1 cellular context compared by ENCODE assay signal in the genomic region with DNA sequence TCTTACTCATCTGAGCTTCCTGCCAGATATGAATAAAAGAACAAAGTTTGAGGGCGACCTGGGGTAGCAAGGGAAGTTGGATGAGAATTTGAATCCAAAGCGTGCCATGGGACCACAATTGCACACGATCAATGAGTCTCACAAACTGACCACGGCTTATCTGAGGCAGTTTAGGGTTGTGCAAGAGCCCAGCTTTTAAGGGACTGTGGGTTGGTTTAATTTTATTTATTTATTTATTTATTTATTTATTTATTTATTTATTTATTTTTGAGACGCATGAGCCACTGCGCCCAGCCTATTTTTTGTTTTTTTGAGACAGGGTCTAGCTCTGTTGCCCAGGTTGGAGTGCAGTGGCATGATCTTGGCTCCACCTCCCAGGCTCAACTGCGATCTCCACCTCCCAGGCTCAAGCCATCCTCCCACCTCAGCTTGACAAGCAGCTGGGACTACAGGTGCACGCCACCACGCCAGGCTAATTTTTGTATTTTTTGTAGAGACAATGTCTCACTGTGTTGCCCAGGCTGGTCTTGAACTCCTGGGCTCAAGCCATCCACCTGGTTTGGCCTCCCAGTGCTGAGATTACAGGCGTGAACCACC.
TF ChIP-seq lines count a peak whose summit lies in the region.

No MANE protein-coding gene starts in this region.

TF ChIP-seq in liver, 16 proteins besides CTCF, POLR2A, EP300 and RAD21 (continued from another document):
- TF ChIP-seq, protein P1, sequence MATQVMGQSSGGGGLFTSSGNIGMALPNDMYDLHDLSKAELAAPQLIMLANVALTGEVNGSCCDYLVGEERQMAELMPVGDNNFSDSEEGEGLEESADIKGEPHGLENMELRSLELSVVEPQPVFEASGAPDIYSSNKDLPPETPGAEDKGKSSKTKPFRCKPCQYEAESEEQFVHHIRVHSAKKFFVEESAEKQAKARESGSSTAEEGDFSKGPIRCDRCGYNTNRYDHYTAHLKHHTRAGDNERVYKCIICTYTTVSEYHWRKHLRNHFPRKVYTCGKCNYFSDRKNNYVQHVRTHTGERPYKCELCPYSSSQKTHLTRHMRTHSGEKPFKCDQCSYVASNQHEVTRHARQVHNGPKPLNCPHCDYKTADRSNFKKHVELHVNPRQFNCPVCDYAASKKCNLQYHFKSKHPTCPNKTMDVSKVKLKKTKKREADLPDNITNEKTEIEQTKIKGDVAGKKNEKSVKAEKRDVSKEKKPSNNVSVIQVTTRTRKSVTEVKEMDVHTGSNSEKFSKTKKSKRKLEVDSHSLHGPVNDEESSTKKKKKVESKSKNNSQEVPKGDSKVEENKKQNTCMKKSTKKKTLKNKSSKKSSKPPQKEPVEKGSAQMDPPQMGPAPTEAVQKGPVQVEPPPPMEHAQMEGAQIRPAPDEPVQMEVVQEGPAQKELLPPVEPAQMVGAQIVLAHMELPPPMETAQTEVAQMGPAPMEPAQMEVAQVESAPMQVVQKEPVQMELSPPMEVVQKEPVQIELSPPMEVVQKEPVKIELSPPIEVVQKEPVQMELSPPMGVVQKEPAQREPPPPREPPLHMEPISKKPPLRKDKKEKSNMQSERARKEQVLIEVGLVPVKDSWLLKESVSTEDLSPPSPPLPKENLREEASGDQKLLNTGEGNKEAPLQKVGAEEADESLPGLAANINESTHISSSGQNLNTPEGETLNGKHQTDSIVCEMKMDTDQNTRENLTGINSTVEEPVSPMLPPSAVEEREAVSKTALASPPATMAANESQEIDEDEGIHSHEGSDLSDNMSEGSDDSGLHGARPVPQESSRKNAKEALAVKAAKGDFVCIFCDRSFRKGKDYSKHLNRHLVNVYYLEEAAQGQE (IDR thresholded peaks at IDR 0.05), result peak; percentile 21
